In genomic region chr18:8493141-8493540, GRCh38 we compare ENCODE assay signal across 18 cellular contexts.
"Had no signal": no experiment of that assay in that cellular context is flagged by ENCODE, and none has a peak within 500 bp of the region (broad histone marks: within the 10 kb centered on the region; RNA-seq: fewer than 3 reads in every experiment).

No MANE protein-coding gene starts in this region.

- H3K27ac ChIP-seq: HL-60, KMS-11 had no signal

- H3K4me1 Mint-ChIP-seq: IgD-negative memory B cell had no signal

- H3K4me3 ChIP-seq: K562 had no signal

- H3K36me3 Mint-ChIP-seq: IgD-negative memory B cell had no signal

- H3K4me3 Mint-ChIP-seq: IgD-negative memory B cell had no signal

- ATAC-seq: K562, SK-N-SH treated with all-trans-retinoic acid at 6 μM for 48 hours had no signal

- DNase-seq: MM.1S, NCI-H1092 treated with DMSO at 0.1 percent for 48 hours, NCI-H1436, NCI-H1694 treated with DMSO at 0.1 percent for 48 hours, NCI-H1930, NCI-H2081, NCI-H2107, NCI-H2227 treated with DMSO at 0.1 percent for 48 hours, NCI-H524, NCI-H526 treated with DMSO at 0.1 percent for 48 hours, NCI-H774, RPMI8226, SHP77 had no signal
